In genomic region chr6:83966539-83966938, GRCh38 we compare ENCODE assay signal across 7 cellular contexts.
"Had no signal": no experiment of that assay in that cellular context is flagged by ENCODE, and none has a peak within 500 bp of the region (broad histone marks: within the 10 kb centered on the region; RNA-seq: fewer than 3 reads in every experiment).

No MANE protein-coding gene starts in this region.

- H3K4me2 ChIP-seq: KMS-11 had no signal

- DNase-seq: IMR-90, KBM-7, KG1 had no signal

- H3K9ac ChIP-seq: KMS-11 had no signal

- H3K27ac ChIP-seq: HL-60, KMS-11 had no signal

- ATAC-seq: HepG2 had no signal

- FAIRE-seq: HepG2, HTR-8/SVneo had no signal
